29 cellular contexts compared by ENCODE assay signal in genomic region chr5:129960831-129961230, GRCh38. TPM values are rescaled to one million over a fixed set of nuclear protein-coding genes. Genes with fewer than 3 reads are reported as not detected.
"Had no signal": no experiment of that assay in that cellular context is flagged by ENCODE, and none has a peak within 500 bp of the region (broad histone marks: within the 10 kb centered on the region; RNA-seq: fewer than 3 reads in every experiment).

No MANE protein-coding gene starts in this region.

- H3K4me3 Mint-ChIP-seq: activated CD4-positive, alpha-beta T cell treated with anti-CD3 and anti-CD28 coated beads for 36 hours; activated naive CD8-positive, alpha-beta T cell; central memory CD8-positive, alpha-beta T cell; nephron; stimulated activated effector memory CD8-positive, alpha-beta T cell treated with anti-CD3 and anti-CD28 coated beads, Interleukin-12 subunit alpha, Interleukin-12 subunit beta, amount 100 ng/mL, for 72 hours; stimulated activated naive CD8-positive, alpha-beta T cell treated with anti-CD3 and anti-CD28 coated beads, Interleukin-15, Interleukin-2, amounts not matched to agents 100 ng/mL and 50 ng/mL, for 24 hours; T-helper 2 cell treated with Interferon-gamma antibody and Interleukin-4, amounts not matched to agents 5 μg/mL and 100 μg/mL, for 36 hours had no signal

- H3K27me3 ChIP-seq: adrenal gland, breast epithelium, gastrocnemius medialis, neutrophil, ovary, sigmoid colon, tibial nerve had no signal

- H3K27me3 Mint-ChIP-seq: activated naive CD8-positive, alpha-beta T cell; central memory CD8-positive, alpha-beta T cell; stimulated activated naive CD8-positive, alpha-beta T cell treated with anti-CD3 and anti-CD28 coated beads, Interleukin-15, Interleukin-2, amounts not matched to agents 100 ng/mL and 50 ng/mL, for 24 hours had no signal

- H3K36me3 Mint-ChIP-seq: activated naive CD8-positive, alpha-beta T cell; stimulated activated effector memory CD8-positive, alpha-beta T cell treated with anti-CD3 and anti-CD28 coated beads, Interleukin-12 subunit alpha, Interleukin-12 subunit beta, amount 100 ng/mL, for 72 hours had no signal

- H3K9me3 ChIP-seq: gastrocnemius medialis, neutrophil, ovary, prostate gland, sigmoid colon had no signal

- H3K9me3 Mint-ChIP-seq: central memory CD8-positive, alpha-beta T cell; stimulated activated effector memory CD8-positive, alpha-beta T cell treated with anti-CD3 and anti-CD28 coated beads, Interleukin-12 subunit alpha, Interleukin-12 subunit beta, amount 100 ng/mL, for 72 hours; stimulated activated naive CD8-positive, alpha-beta T cell treated with anti-CD3 and anti-CD28 coated beads, Interleukin-15, Interleukin-2, amounts not matched to agents 100 ng/mL and 50 ng/mL, for 24 hours; T-helper 2 cell treated with Interferon-gamma antibody and Interleukin-4, amounts not matched to agents 5 μg/mL and 100 μg/mL, for 36 hours had no signal

- FAIRE-seq: small intestine had no signal

- H3K4me1 ChIP-seq: adrenal gland, breast epithelium, prostate gland, tibial nerve had no signal

- DNase-seq: activated CD4-positive, alpha-beta T cell treated with anti-CD3 and anti-CD28 coated beads for 36 hours; activated CD4-positive, CD25-positive, alpha-beta regulatory T cell; activated CD8-positive, alpha-beta memory T cell treated with anti-CD3 and anti-CD28 coated beads for 24 hours; activated effector memory CD4-positive, alpha-beta T cell treated with Interleukin-2 at 50 U/mL for 16 hours; activated naive CD4-positive, alpha-beta T cell treated with Interleukin-2 at 50 U/mL for 16 hours; adrenal gland; gastrocnemius medialis; glutamatergic neuron; islet precursor cell; left ventricle myocardium superior; mammary epithelial cell; ovary; retina; sigmoid colon; small intestine; stimulated activated CD4-positive, alpha-beta T cell treated with anti-CD3 and anti-CD28 coated beads, Interleukin-4, amount 100 ng/mL, for 24 hours; substantia nigra; T-helper 1 cell had no signal

- H3K4me1 Mint-ChIP-seq: activated CD4-positive, alpha-beta T cell treated with anti-CD3 and anti-CD28 coated beads for 36 hours; central memory CD8-positive, alpha-beta T cell; stimulated activated effector memory CD8-positive, alpha-beta T cell treated with anti-CD3 and anti-CD28 coated beads, Interleukin-12 subunit alpha, Interleukin-12 subunit beta, amount 100 ng/mL, for 72 hours had no signal

- H3K27ac ChIP-seq: adrenal gland, breast epithelium, gastrocnemius medialis, neutrophil, ovary, prostate gland, sigmoid colon, tibial nerve had no signal

- H3K4me3 ChIP-seq: adrenal gland, breast epithelium, gastrocnemius medialis, ovary, prostate gland, sigmoid colon, tibial nerve had no signal

- H3K36me3 ChIP-seq: adrenal gland, breast epithelium, gastrocnemius medialis, neutrophil, ovary, prostate gland, sigmoid colon, tibial nerve had no signal

- ATAC-seq: activated CD4-positive, alpha-beta T cell treated with anti-CD3 and anti-CD28 coated beads for 36 hours; esophagus mucosa; gastrocnemius medialis; left ventricle myocardium superior; stimulated activated effector memory CD8-positive, alpha-beta T cell treated with anti-CD3 and anti-CD28 coated beads, Interleukin-12 subunit alpha, Interleukin-12 subunit beta, amount 100 ng/mL, for 72 hours had no signal

- H3K27ac Mint-ChIP-seq: activated CD4-positive, alpha-beta T cell treated with anti-CD3 and anti-CD28 coated beads for 36 hours; activated naive CD8-positive, alpha-beta T cell; nephron; stimulated activated effector memory CD8-positive, alpha-beta T cell treated with anti-CD3 and anti-CD28 coated beads, Interleukin-12 subunit alpha, Interleukin-12 subunit beta, amount 100 ng/mL, for 72 hours; stimulated activated naive CD8-positive, alpha-beta T cell treated with anti-CD3 and anti-CD28 coated beads, Interleukin-15, Interleukin-2, amounts not matched to agents 100 ng/mL and 50 ng/mL, for 24 hours; T-helper 2 cell treated with Interferon-gamma antibody and Interleukin-4, amounts not matched to agents 5 μg/mL and 100 μg/mL, for 36 hours had no signal

RNA-seq across cellular contexts. Expression of gene CHSY3, which starts 56.6 kb away (rescaled TPM):
- total RNA-seq: activated CD4-positive, alpha-beta T cell treated with anti-CD3 and anti-CD28 coated beads for 36 hours had no signal
